ENCODE assay signal across 1 cellular context in genomic region chr4:111512081-111512774, GRCh38.
TF ChIP-seq lines count a peak whose summit lies in the region.

No MANE protein-coding gene starts in this region.

TF ChIP-seq in HepG2, 621 proteins besides CTCF, POLR2A, EP300 and RAD21 (continued from another document):
- TF ChIP-seq KMT2A (CRISPR knock-in tag; IDR thresholded peaks at IDR 0.05) (no peak), ZNF878 (CRISPR knock-in tag; IDR thresholded peaks at IDR 0.05) (no peak), NBN (conservative IDR thresholded peaks at IDR 0.05) (no peak)
- TF ChIP-seq, protein P1, sequence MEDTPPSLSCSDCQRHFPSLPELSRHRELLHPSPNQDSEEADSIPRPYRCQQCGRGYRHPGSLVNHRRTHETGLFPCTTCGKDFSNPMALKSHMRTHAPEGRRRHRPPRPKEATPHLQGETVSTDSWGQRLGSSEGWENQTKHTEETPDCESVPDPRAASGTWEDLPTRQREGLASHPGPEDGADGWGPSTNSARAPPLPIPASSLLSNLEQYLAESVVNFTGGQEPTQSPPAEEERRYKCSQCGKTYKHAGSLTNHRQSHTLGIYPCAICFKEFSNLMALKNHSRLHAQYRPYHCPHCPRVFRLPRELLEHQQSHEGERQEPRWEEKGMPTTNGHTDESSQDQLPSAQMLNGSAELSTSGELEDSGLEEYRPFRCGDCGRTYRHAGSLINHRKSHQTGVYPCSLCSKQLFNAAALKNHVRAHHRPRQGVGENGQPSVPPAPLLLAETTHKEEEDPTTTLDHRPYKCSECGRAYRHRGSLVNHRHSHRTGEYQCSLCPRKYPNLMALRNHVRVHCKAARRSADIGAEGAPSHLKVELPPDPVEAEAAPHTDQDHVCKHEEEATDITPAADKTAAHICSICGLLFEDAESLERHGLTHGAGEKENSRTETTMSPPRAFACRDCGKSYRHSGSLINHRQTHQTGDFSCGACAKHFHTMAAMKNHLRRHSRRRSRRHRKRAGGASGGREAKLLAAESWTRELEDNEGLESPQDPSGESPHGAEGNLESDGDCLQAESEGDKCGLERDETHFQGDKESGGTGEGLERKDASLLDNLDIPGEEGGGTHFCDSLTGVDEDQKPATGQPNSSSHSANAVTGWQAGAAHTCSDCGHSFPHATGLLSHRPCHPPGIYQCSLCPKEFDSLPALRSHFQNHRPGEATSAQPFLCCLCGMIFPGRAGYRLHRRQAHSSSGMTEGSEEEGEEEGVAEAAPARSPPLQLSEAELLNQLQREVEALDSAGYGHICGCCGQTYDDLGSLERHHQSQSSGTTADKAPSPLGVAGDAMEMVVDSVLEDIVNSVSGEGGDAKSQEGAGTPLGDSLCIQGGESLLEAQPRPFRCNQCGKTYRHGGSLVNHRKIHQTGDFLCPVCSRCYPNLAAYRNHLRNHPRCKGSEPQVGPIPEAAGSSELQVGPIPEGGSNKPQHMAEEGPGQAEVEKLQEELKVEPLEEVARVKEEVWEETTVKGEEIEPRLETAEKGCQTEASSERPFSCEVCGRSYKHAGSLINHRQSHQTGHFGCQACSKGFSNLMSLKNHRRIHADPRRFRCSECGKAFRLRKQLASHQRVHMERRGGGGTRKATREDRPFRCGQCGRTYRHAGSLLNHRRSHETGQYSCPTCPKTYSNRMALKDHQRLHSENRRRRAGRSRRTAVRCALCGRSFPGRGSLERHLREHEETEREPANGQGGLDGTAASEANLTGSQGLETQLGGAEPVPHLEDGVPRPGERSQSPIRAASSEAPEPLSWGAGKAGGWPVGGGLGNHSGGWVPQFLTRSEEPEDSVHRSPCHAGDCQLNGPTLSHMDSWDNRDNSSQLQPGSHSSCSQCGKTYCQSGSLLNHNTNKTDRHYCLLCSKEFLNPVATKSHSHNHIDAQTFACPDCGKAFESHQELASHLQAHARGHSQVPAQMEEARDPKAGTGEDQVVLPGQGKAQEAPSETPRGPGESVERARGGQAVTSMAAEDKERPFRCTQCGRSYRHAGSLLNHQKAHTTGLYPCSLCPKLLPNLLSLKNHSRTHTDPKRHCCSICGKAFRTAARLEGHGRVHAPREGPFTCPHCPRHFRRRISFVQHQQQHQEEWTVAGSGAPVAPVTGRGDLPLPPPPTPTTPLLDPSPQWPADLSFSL (CRISPR knock-in tag; IDR thresholded peaks at IDR 0.05): no peak
TF ChIP-seq in HepG2: peak in this region for 3.
